In genomic region chr11:16784097-16784496, GRCh38 we compare ENCODE assay signal across 19 cellular contexts.
"Had no signal": no experiment of that assay in that cellular context is flagged by ENCODE, and none has a peak within 500 bp of the region (broad histone marks: within the 10 kb centered on the region; RNA-seq: fewer than 3 reads in every experiment).

No MANE protein-coding gene starts in this region.

- H3K36me3 ChIP-seq: cardiac muscle cell, prostate gland, thoracic aorta had no signal

- H3K27ac ChIP-seq: cardiac muscle cell, prostate gland, stomach, thoracic aorta had no signal

- DNase-seq: activated CD4-positive, alpha-beta T cell treated with anti-CD3 and anti-CD28 coated beads for 48 hours; activated CD4-positive, CD25-positive, alpha-beta regulatory T cell; activated CD8-positive, alpha-beta T cell treated with anti-CD3 and anti-CD28 coated beads for 36 hours; activated naive CD4-positive, alpha-beta T cell; activated naive CD8-positive, alpha-beta T cell treated with anti-CD3 and anti-CD28 coated beads for 36 hours; activated T-cell treated with anti-CD3 and anti-CD28 coated beads, Interleukin-2, amount 50 U/mL, for 1 hour; amniotic stem cell; dermis blood vessel endothelial cell; left colon; stimulated activated CD4-positive, alpha-beta T cell treated with anti-CD3 and anti-CD28 coated beads, Interleukin-4, amount 100 ng/mL, for 24 hours; stomach; T1000 had no signal

- H3K4me1 ChIP-seq: prostate gland had no signal

- H3K9me3 ChIP-seq: prostate gland, stomach, thoracic aorta had no signal

- ATAC-seq: activated CD8-positive, alpha-beta T cell treated with anti-CD3 and anti-CD28 coated beads for 36 hours; activated T-helper 17 cell treated with anti-CD3 and anti-CD28 coated beads, Interleukin-2, amount 50 U/mL, for 72 hours; left colon; natural killer cell treated with Interleukin-12 subunit alpha and Interleukin-12 subunit beta and Interleukin-15 and Interleukin-18, amount 100 ng/mL, for 72 hours; stimulated activated effector memory CD8-positive, alpha-beta T cell treated with anti-CD3 and anti-CD28 coated beads, Interleukin-12 subunit alpha, Interleukin-12 subunit beta, amount 100 ng/mL, for 72 hours had no signal

- H3K27me3 ChIP-seq: cardiac muscle cell, stomach had no signal

- H3K4me3 ChIP-seq: cardiac muscle cell, lung, prostate gland, stomach, thoracic aorta had no signal
